Comparison of ENCODE assay signal across 21 cellular contexts in the genomic region with DNA sequence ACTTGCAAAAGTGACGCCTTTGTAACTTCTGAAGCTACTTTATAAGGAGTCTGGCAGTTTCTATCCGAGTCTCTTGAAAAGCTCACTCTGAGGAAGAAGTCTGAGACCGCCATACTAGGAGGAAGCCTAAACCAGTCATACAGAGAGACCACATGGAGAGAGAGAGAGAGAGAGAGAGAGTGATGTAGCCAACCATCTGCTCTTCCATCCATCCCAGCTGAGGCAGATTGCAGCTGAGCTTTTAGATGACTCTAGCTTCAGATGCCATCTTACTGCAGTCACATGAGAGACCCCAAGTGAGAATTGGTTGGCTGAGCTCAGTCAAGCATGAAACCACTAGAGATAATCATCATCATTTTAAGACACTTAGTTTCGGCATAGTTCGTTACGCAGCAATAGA. TPM values are rescaled to one million over a fixed set of nuclear protein-coding genes. Genes with fewer than 3 reads are reported as not detected.
DNase-seq lines count a peak whose midpoint lies in the region; ATAC-seq, FAIRE-seq and TF ChIP-seq lines count a peak whose summit lies in the region.
"Had no signal": no experiment of that assay in that cellular context is flagged by ENCODE, and none has a peak within 500 bp of the region (broad histone marks: within the 10 kb centered on the region; RNA-seq: fewer than 3 reads in every experiment).

No MANE protein-coding gene starts in this region.

- no peak overlapping the region for H3K4me3 Mint-ChIP-seq in memory B cell
- H3K4me3 Mint-ChIP-seq: CD14-positive monocyte; T-helper 1 cell treated with Interleukin-12 subunit alpha and Interleukin-12 subunit beta and Interleukin-4 antibody, amounts not matched to agents 30 μg/mL and 1 μg/mL, for 36 hours had no signal

- H3K9me3 Mint-ChIP-seq in memory B cell, result no peaks in the 10 kb centered on the region
- H3K9me3 Mint-ChIP-seq: CD14-positive monocyte; T-helper 1 cell treated with Interleukin-12 subunit alpha and Interleukin-12 subunit beta and Interleukin-4 antibody, amounts not matched to agents 30 μg/mL and 1 μg/mL, for 36 hours had no signal

- H3K36me3 Mint-ChIP-seq in memory B cell, result no peaks in the 10 kb centered on the region
- H3K36me3 Mint-ChIP-seq: CD14-positive monocyte had no signal

- peak overlapping the region; percentile 37 for H3K4me2 ChIP-seq in OCI-LY3 (ENCODE audit: low read length)

- ATAC-seq in memory B cell (ENCODE audit: low read depth) (peak; percentile 19), GM18517 (IDR thresholded peaks at IDR 0.05; ENCODE audit: unreplicated experiment) (no peak)
- ATAC-seq: Right ventricle myocardium inferior had no signal

- TF ChIP-seq CTCF in OCI-LY3 (IDR thresholded peaks at IDR 0.05; ENCODE audit: low read depth, low read length), result no peak

- in situ Hi-C loops in G401 (cut with HindIII; ENCODE audit: low sequenced_read_pairs), result loop anchor here (25.0 kb wide), 1 partner anchor 509 kb away; no protein-coding TSS in a partner anchor

- peak; percentile 9 for DNase-seq in NCI-H1694 (lab: John Stamatoyannopoulos, UW)
- no peak for DNase-seq in NCI-H1694 treated with DMSO at 0.1 percent for 48 hours (lab: John Stamatoyannopoulos, UW)
- peak; percentile 54 for DNase-seq in Jurkat, Clone E6-1 (ENCODE audit: low read depth, low spot score)
- no peak for DNase-seq in memory B cell (ENCODE audit: low spot score in 2 of 2)
- DNase-seq in G401 (ENCODE audit: low spot score), result no peak
- no peak for DNase-seq in HTR-8/SVneo (ENCODE audit: insufficient read length, low spot score)
- DNase-seq: KG1, NCI-H1105, NCI-H146, NCI-H2081 treated with DMSO at 0.1 percent for 48 hours, NCI-H748 treated with DMSO at 0.1 percent for 48 hours, T1000 had no signal

- H3K27me3 ChIP-seq in OCI-LY3 (ENCODE audit: low read depth, low read length), result no peaks in the 10 kb centered on the region
- H3K27me3 ChIP-seq: SJSA1 had no signal

- H3K9ac ChIP-seq in OCI-LY3 (ENCODE audit: low read length), result no peak overlapping the region

- H3K4me1 ChIP-seq in OCI-LY3 (ENCODE audit: low read length), result peaks cover 19% of the 10 kb centered on the region
- H3K4me1 ChIP-seq: SJSA1 had no signal

- no peak overlapping the region for H3K4me3 ChIP-seq in Jurkat, Clone E6-1 (ENCODE audit: low read length)
- peak overlapping the region; percentile 22; the same call in 1 of the 2 replicates for H3K4me3 ChIP-seq in OCI-LY3 (ENCODE audit: low read length)
- H3K4me3 ChIP-seq: SJSA1 had no signal

- no peak for FAIRE-seq in HTR-8/SVneo (lab: Jason Lieb, UNC)
- FAIRE-seq: GM12892, RCC 7860 had no signal

- H3K27ac Mint-ChIP-seq in memory B cell, result no peak overlapping the region
- H3K27ac Mint-ChIP-seq: CD14-positive monocyte; T-helper 1 cell treated with Interleukin-12 subunit alpha and Interleukin-12 subunit beta and Interleukin-4 antibody, amounts not matched to agents 30 μg/mL and 1 μg/mL, for 36 hours had no signal

- peak overlapping the region; percentile 45; the same call in 1 of the 2 replicates for H2AFZ ChIP-seq in OCI-LY3 (ENCODE audit: low read depth, low read length)

- H3K36me3 ChIP-seq in OCI-LY3 (replicated peaks; ENCODE audit: low read depth, low read length), result peaks cover 14% of the 10 kb centered on the region
- H3K36me3 ChIP-seq: SJSA1 had no signal

- H3K4me1 Mint-ChIP-seq in memory B cell, result no peaks in the 10 kb centered on the region

- H3K27ac ChIP-seq in OCI-LY3 (ENCODE audit: low read length), result peak overlapping the region; percentile 66
- H3K27ac ChIP-seq: 22Rv1, SJSA1 had no signal

- H3K9me3 ChIP-seq in OCI-LY3 (ENCODE audit: insufficient read depth, low read length), result no peaks in the 10 kb centered on the region
- H3K9me3 ChIP-seq: SJSA1 had no signal

- H4K20me1 ChIP-seq in OCI-LY3 (ENCODE audit: insufficient read depth, low read length), result no peaks in the 10 kb centered on the region

- no peaks in the 10 kb centered on the region for H3K79me2 ChIP-seq in OCI-LY3 (ENCODE audit: low read length)

- H3K27me3 Mint-ChIP-seq in memory B cell, result peaks cover 1% of the 10 kb centered on the region

RNA-seq across cellular contexts. Expression of gene DTNBP1, which starts 15.0 kb away (rescaled TPM):
- polyA plus RNA-seq in Jurkat, Clone E6-1 (2012; ENCODE audit: insufficient read depth, insufficient read length), result 32.2 TPM
- total RNA-seq in G401 (2014; rRNA removed; shearing (Covaris generic)), result 5.4 TPM in 2 replicates

Comparison
In these comparisons a context has a peak if more than half of its experiments do, and no peak if none do; other contexts are left out.
1. DNase-seq: peak in NCI-H1694 (single experiment) and Jurkat, Clone E6-1 (single experiment); none in NCI-H1694 treated with DMSO at 0.1 percent for 48 hours (single experiment), memory B cell (0 of 2), G401 (single experiment) and HTR-8/SVneo (single experiment).